8 cellular contexts compared by ENCODE assay signal in the genomic region with DNA sequence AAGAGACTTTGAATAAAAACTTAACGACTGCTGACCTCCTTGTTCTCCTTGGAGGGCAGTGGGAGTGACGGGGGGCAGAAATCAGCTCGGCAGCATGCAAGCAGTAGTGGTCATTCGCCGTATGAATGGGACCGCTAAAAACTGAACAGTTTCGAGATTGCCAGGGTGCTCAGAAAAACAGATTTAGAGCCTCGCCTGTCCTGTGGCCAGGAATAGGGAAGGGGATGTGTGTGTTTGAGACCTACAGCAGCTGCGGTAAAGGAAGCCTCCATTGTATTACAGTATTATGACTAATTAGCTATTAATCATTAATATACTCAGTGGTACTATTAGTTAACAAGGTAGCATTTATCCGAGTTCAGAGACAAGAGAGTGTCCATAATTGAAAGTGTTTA. TPM values are rescaled to one million over a fixed set of nuclear protein-coding genes. Genes with fewer than 3 reads are reported as not detected.
DNase-seq lines count a peak whose midpoint lies in the region; ATAC-seq and TF ChIP-seq lines count a peak whose summit lies in the region.

No MANE protein-coding gene starts in this region.

- in situ Hi-C loops in gastrocnemius medialis (cut with MboI; ENCODE audit: low sequenced_read_pairs in 4 of 4): no loop called here

- intact Hi-C loops in gastrocnemius medialis (cut with DNase I; ENCODE audit: low total_unique reads): loop anchor here (1.0 to 2.0 kb wide), 3 partner anchors 32 to 52 kb away; a partner anchor contains a TSS

- no peak for TF ChIP-seq POLR2A in gastrocnemius medialis (IDR thresholded peaks at IDR 0.05)

- peaks cover 29 to 32% of the 10 kb centered on the region in 2 donors for H3K4me1 ChIP-seq in gastrocnemius medialis

- CTCF ChIA-PET in RWPE1 (lab: Yijun Ruan, JAX): interaction anchor here (0.7 kb wide), 1 partner anchor 470 kb away, joined by 5 read pairs; no protein-coding TSS in a partner anchor

- POLR2A ChIA-PET in RWPE1 (lab: Yijun Ruan, JAX; ENCODE audit: low non-redundant PET): no interaction called here

- H3K4me3 ChIP-seq in GM12865 (ENCODE audit: low read depth, low read length) (peak overlapping the region; percentile 59), fibroblast of the aortic adventitia (ENCODE audit: low read depth, low read length) (peak overlapping the region; percentile 87), gastrocnemius medialis (peak overlapping the region; percentile 88 to 96 (median 92))

- ATAC-seq in gastrocnemius medialis: no peak

- no peaks in the 10 kb centered on the region for H3K36me3 ChIP-seq in gastrocnemius medialis

- H3K9me3 ChIP-seq in gastrocnemius medialis: no peaks in the 10 kb centered on the region

- TF ChIP-seq CTCF in GM12865 (IDR thresholded peaks at IDR 0.05; ENCODE audit: insufficient read depth, low read depth, low read length, missing control alignments): no peak
- TF ChIP-seq CTCF in RWPE1 (conservative IDR thresholded peaks at IDR 0.05; ENCODE audit: low read depth): no peak
- no peak for TF ChIP-seq CTCF in fibroblast of the aortic adventitia (IDR thresholded peaks at IDR 0.05; ENCODE audit: insufficient read depth, low read length)
- TF ChIP-seq CTCF in gastrocnemius medialis (IDR thresholded peaks at IDR 0.05 in 4 of 5, conservative IDR thresholded peaks at IDR 0.05 in 1 of 5): no peak

- H3K27me3 ChIP-seq in gastrocnemius medialis: no peaks in the 10 kb centered on the region

- peak overlapping the region; percentile 93 for H3K27ac ChIP-seq in RWPE1
- H3K27ac ChIP-seq in gastrocnemius medialis: peak overlapping the region; percentile 79 to 92 (median 84)

- no peak for DNase-seq in GM12865 (ENCODE audit: low read depth)
- DNase-seq in RWPE1 (ENCODE audit: low spot score): peak; percentile 9
- no peak for DNase-seq in fibroblast of the aortic adventitia (ENCODE audit: low read depth)
- no peak for DNase-seq in gastrocnemius medialis
- DNase-seq in cortex of kidney (lab: John Stamatoyannopoulos, UW): no peak
- DNase-seq in NAMALWA (ENCODE audit: low spot score): no peak
- no peak for DNase-seq in NCI-H146 treated with DMSO at 0.1 percent for 48 hours (lab: John Stamatoyannopoulos, UW; ENCODE audit: unreplicated experiment)
- DNase-seq in NCI-H446 treated with DMSO at 0.1 percent for 48 hours (lab: John Stamatoyannopoulos, UW): no peak

RNA-seq across cellular contexts. Expression of a gene that starts 0.7 kb away (rescaled TPM):
- total RNA-seq in fibroblast of the aortic adventitia (ENCODE audit: low replicate concordance): 25.6 and 27.7 TPM in 2 replicates
- 10 to 100 TPM; 32.8 to 49.6 (median 41.1) TPM for total RNA-seq in gastrocnemius medialis

RNA-seq across cellular contexts. Expression of a gene that starts 52.0 kb away (rescaled TPM):
- total RNA-seq in fibroblast of the aortic adventitia (ENCODE audit: low replicate concordance) (48.3 and 103 TPM in 2 replicates), gastrocnemius medialis (100 to 1,000 TPM; 102 to 137 (median 116) TPM)
